In the genomic region with DNA sequence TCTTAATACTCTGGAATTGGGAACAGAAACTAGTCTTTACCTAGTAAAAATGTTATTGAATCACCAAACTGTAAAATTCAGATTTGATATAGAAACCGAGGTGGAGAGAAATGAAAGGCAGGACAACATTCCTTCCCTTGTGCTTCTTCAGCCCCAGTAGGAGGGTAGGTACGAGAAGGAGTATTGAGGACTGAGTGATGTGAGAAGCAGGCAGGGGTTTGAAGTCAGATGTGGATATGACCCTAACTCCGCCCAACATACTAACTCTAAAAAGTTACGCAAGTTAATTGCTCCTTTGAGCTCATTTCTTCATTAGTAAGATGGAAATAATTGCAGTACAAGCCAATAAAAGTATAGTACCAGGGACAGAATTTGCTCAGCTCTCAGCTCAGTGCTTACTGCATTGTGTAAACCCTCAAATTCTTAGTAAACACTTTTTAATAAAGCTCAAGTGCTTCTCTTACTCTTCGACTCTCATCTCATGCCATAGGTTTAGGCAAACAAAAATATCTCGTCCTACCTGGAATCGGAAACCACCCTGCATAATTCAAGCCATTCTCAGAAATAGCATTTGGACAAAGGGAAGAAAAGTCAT, we compare ENCODE assay signal across 25 cellular contexts.
"Had no signal": no experiment of that assay in that cellular context is flagged by ENCODE, and none has a peak within 500 bp of the region (broad histone marks: within the 10 kb centered on the region; RNA-seq: fewer than 3 reads in every experiment).

No MANE protein-coding gene starts in this region.

- H3K4me1 ChIP-seq: heart left ventricle, stomach, suprapubic skin, tibial artery had no signal

- DNase-seq: activated CD4-positive, alpha-beta T cell treated with anti-CD3 and anti-CD28 coated beads for 36 hours; activated CD4-positive, CD25-positive, alpha-beta regulatory T cell; activated CD8-positive, alpha-beta memory T cell treated with anti-CD3 and anti-CD28 coated beads, Interleukin-2, amount 10 ng/mL, durations not matched to agents 7 days and 5 days; activated CD8-positive, alpha-beta T cell treated with anti-CD3 and anti-CD28 coated beads, Interleukin-2, amount 10 ng/mL, durations not matched to agents 7 days and 5 days; activated naive CD8-positive, alpha-beta T cell treated with anti-CD3 and anti-CD28 coated beads, Interleukin-2, amount 50 U/mL, for 24 hours; activated T-cell treated with anti-CD3 and anti-CD28 coated beads, Interleukin-2, amount 50 U/mL, for 48 hours; amygdala; central memory CD4-positive, alpha-beta T cell; foreskin fibroblast; heart left ventricle; kidney glomerular epithelial cell; mucosa of descending colon; small intestine; stimulated activated naive B cell treated with anti-CD40 and anti-IgM and Interleukin-4, amounts not matched to agents 10 μg/mL and 1 μg/mL and 100 μg/mL, for 72 hours; stomach; tibial artery had no signal

- H3K9me3 ChIP-seq: mucosa of descending colon, neutrophil, stomach, suprapubic skin, tibial artery had no signal

- H3K4me3 Mint-ChIP-seq: activated CD4-positive, alpha-beta T cell treated with anti-CD3 and anti-CD28 coated beads for 36 hours; activated CD8-positive, alpha-beta memory T cell treated with anti-CD3 and anti-CD28 coated beads, Interleukin-2, amount 10 ng/mL, durations not matched to agents 7 days and 5 days; activated CD8-positive, alpha-beta T cell treated with anti-CD3 and anti-CD28 coated beads, Interleukin-2, amount 10 ng/mL, durations not matched to agents 7 days and 5 days; activated naive CD4-positive, alpha-beta T cell treated with anti-CD3 and anti-CD28 coated beads, Interleukin-2, amount 50 U/mL, for 24 hours; activated naive CD8-positive, alpha-beta T cell treated with anti-CD3 and anti-CD28 coated beads, Interleukin-2, amount 50 U/mL, for 24 hours; nephron; stimulated activated naive B cell treated with anti-CD40 and anti-IgM and Interleukin-4, amounts not matched to agents 10 μg/mL and 1 μg/mL and 100 μg/mL, for 72 hours; T-helper 2 cell treated with Interferon-gamma antibody and Interleukin-4, amounts not matched to agents 5 μg/mL and 100 μg/mL, for 36 hours had no signal

- H3K36me3 Mint-ChIP-seq: activated CD8-positive, alpha-beta memory T cell treated with anti-CD3 and anti-CD28 coated beads, Interleukin-2, amount 10 ng/mL, durations not matched to agents 7 days and 5 days; activated naive CD4-positive, alpha-beta T cell treated with anti-CD3 and anti-CD28 coated beads, Interleukin-2, amount 50 U/mL, for 24 hours; stimulated activated naive B cell treated with anti-CD40 and anti-IgM and Interleukin-4, amounts not matched to agents 10 μg/mL and 1 μg/mL and 100 μg/mL, for 72 hours had no signal

- H3K27me3 ChIP-seq: heart left ventricle, neutrophil, stomach, suprapubic skin, tibial artery had no signal

- H3K36me3 ChIP-seq: heart left ventricle, neutrophil, stomach, suprapubic skin, tibial artery had no signal

- H3K9me3 Mint-ChIP-seq: activated naive CD4-positive, alpha-beta T cell treated with anti-CD3 and anti-CD28 coated beads, Interleukin-2, amount 50 U/mL, for 24 hours; activated naive CD8-positive, alpha-beta T cell treated with anti-CD3 and anti-CD28 coated beads, Interleukin-2, amount 50 U/mL, for 24 hours; activated T-helper 2 cell treated with anti-CD3 and anti-CD28 coated beads, Interferon-gamma antibody, Interleukin-2, Interleukin-4, amounts not matched to agents 10 μg/mL and 5 μg/mL and 100 μg/mL, durations not matched to agents 14 hours and 24 hours and 36 hours; nephron; stimulated activated naive B cell treated with anti-CD40 and anti-IgM and Interleukin-4, amounts not matched to agents 10 μg/mL and 1 μg/mL and 100 μg/mL, for 72 hours; T-helper 2 cell treated with Interferon-gamma antibody and Interleukin-4, amounts not matched to agents 5 μg/mL and 100 μg/mL, for 36 hours had no signal

- H3K27me3 Mint-ChIP-seq: activated CD4-positive, alpha-beta T cell treated with anti-CD3 and anti-CD28 coated beads for 36 hours; activated CD8-positive, alpha-beta memory T cell treated with anti-CD3 and anti-CD28 coated beads, Interleukin-2, amount 10 ng/mL, durations not matched to agents 7 days and 5 days; activated naive CD4-positive, alpha-beta T cell treated with anti-CD3 and anti-CD28 coated beads, Interleukin-2, amount 50 U/mL, for 24 hours; stimulated activated naive B cell treated with anti-CD40 and anti-IgM and Interleukin-4, amounts not matched to agents 10 μg/mL and 1 μg/mL and 100 μg/mL, for 72 hours had no signal

- H3K27ac Mint-ChIP-seq: activated CD4-positive, alpha-beta T cell treated with anti-CD3 and anti-CD28 coated beads for 36 hours; activated CD8-positive, alpha-beta memory T cell treated with anti-CD3 and anti-CD28 coated beads, Interleukin-2, amount 10 ng/mL, durations not matched to agents 7 days and 5 days; activated CD8-positive, alpha-beta T cell treated with anti-CD3 and anti-CD28 coated beads, Interleukin-2, amount 10 ng/mL, durations not matched to agents 7 days and 5 days; activated naive CD4-positive, alpha-beta T cell treated with anti-CD3 and anti-CD28 coated beads, Interleukin-2, amount 50 U/mL, for 24 hours; activated naive CD8-positive, alpha-beta T cell treated with anti-CD3 and anti-CD28 coated beads, Interleukin-2, amount 50 U/mL, for 24 hours; activated T-helper 2 cell treated with anti-CD3 and anti-CD28 coated beads, Interferon-gamma antibody, Interleukin-2, Interleukin-4, amounts not matched to agents 10 μg/mL and 5 μg/mL and 100 μg/mL, durations not matched to agents 14 hours and 24 hours and 36 hours; nephron; stimulated activated naive B cell treated with anti-CD40 and anti-IgM and Interleukin-4, amounts not matched to agents 10 μg/mL and 1 μg/mL and 100 μg/mL, for 72 hours; T-helper 2 cell treated with Interferon-gamma antibody and Interleukin-4, amounts not matched to agents 5 μg/mL and 100 μg/mL, for 36 hours had no signal

- ATAC-seq: activated CD4-positive, alpha-beta T cell treated with anti-CD3 and anti-CD28 coated beads for 36 hours; activated CD8-positive, alpha-beta memory T cell treated with anti-CD3 and anti-CD28 coated beads, Interleukin-2, amount 10 ng/mL, durations not matched to agents 7 days and 5 days; activated CD8-positive, alpha-beta T cell treated with anti-CD3 and anti-CD28 coated beads, Interleukin-2, amount 10 ng/mL, durations not matched to agents 7 days and 5 days; activated naive CD8-positive, alpha-beta T cell treated with anti-CD3 and anti-CD28 coated beads, Interleukin-2, amount 50 U/mL, for 24 hours; heart left ventricle; left lobe of liver; mucosa of descending colon; sciatic nerve; stimulated activated naive B cell treated with anti-CD40 and anti-IgM and Interleukin-4, amounts not matched to agents 10 μg/mL and 1 μg/mL and 100 μg/mL, for 72 hours had no signal

- H3K27ac ChIP-seq: heart left ventricle, neutrophil, stomach, suprapubic skin, tibial artery had no signal

- FAIRE-seq: endothelial cell of umbilical vein, small intestine had no signal

- H3K4me3 ChIP-seq: heart left ventricle, mucosa of descending colon, stomach, suprapubic skin, tibial artery had no signal

- H3K4me1 Mint-ChIP-seq: activated CD4-positive, alpha-beta T cell treated with anti-CD3 and anti-CD28 coated beads for 36 hours; activated CD8-positive, alpha-beta memory T cell treated with anti-CD3 and anti-CD28 coated beads, Interleukin-2, amount 10 ng/mL, durations not matched to agents 7 days and 5 days; activated naive CD4-positive, alpha-beta T cell treated with anti-CD3 and anti-CD28 coated beads, Interleukin-2, amount 50 U/mL, for 24 hours; activated naive CD8-positive, alpha-beta T cell treated with anti-CD3 and anti-CD28 coated beads, Interleukin-2, amount 50 U/mL, for 24 hours; nephron; stimulated activated naive B cell treated with anti-CD40 and anti-IgM and Interleukin-4, amounts not matched to agents 10 μg/mL and 1 μg/mL and 100 μg/mL, for 72 hours had no signal
